1 cellular context compared by ENCODE assay signal in genomic region chr14:55026441-55026792, GRCh38.
A peak's percentile ranks its signal among the peaks of the same experiment; 100 is the strongest.
TF ChIP-seq lines count a peak whose summit lies in the region.

No MANE protein-coding gene starts in this region.

TF ChIP-seq in K562, 482 proteins besides CTCF, POLR2A, EP300 and RAD21:
- no peak for TF ChIP-seq SP2 (IDR thresholded peaks at IDR 0.05; ENCODE audit: extremely low read depth, low read depth, low read length, poor library complexity, severe bottlenecking)
- no peak for TF ChIP-seq ZNF436 (CRISPR knock-in tag; IDR thresholded peaks at IDR 0.05)
- TF ChIP-seq KAT7 (CRISPR knock-in tag; IDR thresholded peaks at IDR 0.05; ENCODE audit: borderline replicate concordance) = no peak
- TF ChIP-seq ZNF444 (CRISPR knock-in tag; IDR thresholded peaks at IDR 0.05) = no peak
- peak; percentile 58; the same call in 1 of the 2 replicates for TF ChIP-seq ZNF316 (IDR thresholded peaks at IDR 0.05)
- TF ChIP-seq ZNF384 (IDR thresholded peaks at IDR 0.05; ENCODE audit: low read depth, low read length) = no peak
- TF ChIP-seq FOXP4 (CRISPR knock-in tag; IDR thresholded peaks at IDR 0.05; ENCODE audit: borderline replicate concordance) = no peak
- TF ChIP-seq BRD4 (IDR thresholded peaks at IDR 0.05) = no peak
- TF ChIP-seq TAF15 (IDR thresholded peaks at IDR 0.05; ENCODE audit: low read depth, low read length) = no peak
- TF ChIP-seq NBN (IDR thresholded peaks at IDR 0.05; ENCODE audit: low read depth) = no peak
- TF ChIP-seq ADNP (tag; IDR thresholded peaks at IDR 0.05) = no peak
- TF ChIP-seq NONO (IDR thresholded peaks at IDR 0.05; ENCODE audit: low read depth in 2 of 2, low read length in 1 of 2) = 0 out of 4 replicates have a peak, but pooled peaks of 1 of the 2 experiments have one; percentile 4
- TF ChIP-seq MED1 (CRISPR knock-in tag; IDR thresholded peaks at IDR 0.05; ENCODE audit: borderline replicate concordance) = no peak
- TF ChIP-seq FUS (optimal IDR thresholded peaks at IDR 0.05; ENCODE audit: low read depth, low read length) = no peak
- TF ChIP-seq ELF1 (tag; IDR thresholded peaks at IDR 0.05) = no peak
- TF ChIP-seq ZNF57 (CRISPR knock-in tag; IDR thresholded peaks at IDR 0.05) = no peak
- no peak for TF ChIP-seq ZBTB9 (CRISPR knock-in tag; IDR thresholded peaks at IDR 0.05)
- TF ChIP-seq ZNF41 (CRISPR knock-in tag; conservative IDR thresholded peaks at IDR 0.05) = no peak
- peak; percentile 37 for TF ChIP-seq CHD1 (IDR thresholded peaks at IDR 0.05; ENCODE audit: low read length)
- TF ChIP-seq ZNF79 (CRISPR knock-in tag; IDR thresholded peaks at IDR 0.05; ENCODE audit: low read depth) = no peak
